In the genomic region with DNA sequence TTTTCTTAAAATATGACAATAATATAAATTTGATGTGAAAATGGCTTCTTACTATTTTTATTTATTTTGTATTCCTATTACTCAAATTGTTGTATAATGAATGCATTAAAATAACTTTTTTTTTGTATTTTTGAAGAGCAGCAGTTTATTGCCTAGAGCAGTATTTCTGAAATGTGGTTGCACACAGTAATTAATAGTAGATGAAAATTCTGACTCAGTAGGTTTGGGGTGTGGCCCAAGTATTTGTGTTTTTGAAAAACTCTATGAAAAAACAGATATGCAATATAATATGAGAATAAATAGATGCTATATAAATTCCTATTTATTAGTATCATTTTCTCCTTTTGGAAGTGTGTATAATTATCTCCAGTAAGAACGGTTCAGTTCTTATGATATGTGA, we compare ENCODE assay signal across 16 cellular contexts.
DNase-seq lines count a peak whose midpoint lies in the region; ATAC-seq, FAIRE-seq and TF ChIP-seq lines count a peak whose summit lies in the region.
"Had no signal": no experiment of that assay in that cellular context is flagged by ENCODE, and none has a peak within 500 bp of the region (broad histone marks: within the 10 kb centered on the region; RNA-seq: fewer than 3 reads in every experiment).

No MANE protein-coding gene starts in this region.

- H3K4me3 ChIP-seq in breast epithelium (no peak overlapping the region), body of pancreas (no peak overlapping the region)
- H3K4me3 ChIP-seq: BLaER1 treated with 17β-estradiol and CSF1 and Interleukin-3, amounts not matched to agents 10 nM and 100 nM had no signal

- peak; percentile 17 for FAIRE-seq in islet of Langerhans (lab: Jason Lieb, UNC)

- H3K9me3 Mint-ChIP-seq in MCF 10A (ENCODE audit: unreplicated experiment), result no peaks in the 10 kb centered on the region
- H3K9me3 Mint-ChIP-seq: HFFc6 had no signal

- no peaks in the 10 kb centered on the region for H3K36me3 Mint-ChIP-seq in MCF 10A (ENCODE audit: insufficient read depth, unreplicated experiment)
- H3K36me3 Mint-ChIP-seq: CD4-positive, CD25-positive, alpha-beta regulatory T cell had no signal

- H3K4me1 ChIP-seq in breast epithelium (no peaks in the 10 kb centered on the region), body of pancreas (no peaks in the 10 kb centered on the region)
- H3K4me1 ChIP-seq: BLaER1 treated with 17β-estradiol and CSF1 and Interleukin-3, amounts not matched to agents 10 nM and 100 nM had no signal

- H3K36me3 ChIP-seq in breast epithelium, result no peaks in the 10 kb centered on the region
- H3K36me3 ChIP-seq in body of pancreas (replicated peaks in 1 of 2; ENCODE audit: insufficient read depth in 1 of 2, low read depth in 2 of 2), result no peaks in the 10 kb centered on the region
- H3K36me3 ChIP-seq: BLaER1 treated with 17β-estradiol and CSF1 and Interleukin-3, amounts not matched to agents 10 nM and 100 nM had no signal

- no peaks in the 10 kb centered on the region for H3K27me3 ChIP-seq in breast epithelium
- H3K27me3 ChIP-seq in body of pancreas, result no peaks in the 10 kb centered on the region
- H3K27me3 ChIP-seq: BLaER1 treated with 17β-estradiol and CSF1 and Interleukin-3, amounts not matched to agents 10 nM and 100 nM had no signal

- peak overlapping the region; percentile 76 for H3K27ac Mint-ChIP-seq in MCF 10A (ENCODE audit: low read depth, unreplicated experiment)
- H3K27ac Mint-ChIP-seq: CD4-positive, CD25-positive, alpha-beta regulatory T cell; HFFc6 had no signal

- H3K27ac ChIP-seq in breast epithelium (no peak overlapping the region), body of pancreas (no peak overlapping the region)
- H3K27ac ChIP-seq: 22Rv1; BLaER1 treated with 17β-estradiol and CSF1 and Interleukin-3, amounts not matched to agents 10 nM and 100 nM; HL-60 had no signal

- CTCF ChIA-PET in MCF 10A (lab: Yijun Ruan, JAX), result interaction anchor here (0.8 kb wide), 1 partner anchor 139 kb away, joined by 3 read pairs; no protein-coding TSS in a partner anchor

- no TSS peak for BruUV-seq in MCF 10A (replicated peaks; lab: Mats Ljungman, UMichigan)

- no peak for TF ChIP-seq POLR2A in breast epithelium (IDR thresholded peaks at IDR 0.05)
- no peak for TF ChIP-seq POLR2A in body of pancreas (IDR thresholded peaks at IDR 0.05)

- no peaks in the 10 kb centered on the region for H3K27me3 Mint-ChIP-seq in MCF 10A (ENCODE audit: insufficient read depth, unreplicated experiment)
- H3K27me3 Mint-ChIP-seq: CD4-positive, CD25-positive, alpha-beta regulatory T cell had no signal

- WGBS in body of pancreas, 2 donors, result 67 to 82% methylated on average over 1 of the region's 1 CpG

- H3K9me3 ChIP-seq in breast epithelium (no peaks in the 10 kb centered on the region), body of pancreas (no peaks in the 10 kb centered on the region)
- H3K9me3 ChIP-seq: BLaER1 treated with 17β-estradiol and CSF1 and Interleukin-3, amounts not matched to agents 10 nM and 100 nM had no signal

- intact Hi-C loops in MCF 10A (cut with micrococcal nuclease) (no loop called here), breast epithelium (cut with DNase I; ENCODE audit: low total_unique reads) (no loop called here), body of pancreas (cut with DNase I) (no loop called here)

- no peak overlapping the region for H3K4me3 Mint-ChIP-seq in MCF 10A (ENCODE audit: unreplicated experiment)
- H3K4me3 Mint-ChIP-seq: CD4-positive, CD25-positive, alpha-beta regulatory T cell; HFFc6 had no signal

- POLR2A ChIA-PET in MCF 10A (lab: Yijun Ruan, JAX), result no interaction called here

- ATAC-seq in esophagus mucosa, result peak; percentile 56
- ATAC-seq in HG02973 (IDR thresholded peaks at IDR 0.05; ENCODE audit: unreplicated experiment), result no peak
- no peak for ATAC-seq in body of pancreas

- peaks cover 29% of the 10 kb centered on the region for H3K4me1 Mint-ChIP-seq in MCF 10A (ENCODE audit: insufficient read depth, unreplicated experiment)
- H3K4me1 Mint-ChIP-seq: CD4-positive, CD25-positive, alpha-beta regulatory T cell had no signal

- no peak for DNase-seq in MCF 10A (ENCODE audit: unreplicated experiment)
- no peak for DNase-seq in breast epithelium (ENCODE audit: low spot score in 2 of 2)
- DNase-seq in COLO668 (lab: John Stamatoyannopoulos, UW; ENCODE audit: unreplicated experiment), result no peak
- DNase-seq in AG08396 (ENCODE audit: low spot score), result no peak
- DNase-seq in body of pancreas, result no peak
- DNase-seq: Calu3; CD4-positive, CD25-positive, alpha-beta regulatory T cell; DMS 273 treated with DMSO at 0.1 percent for 48 hours; HCEC 1CT; HFFc6 had no signal

- no peak for TF ChIP-seq CTCF in MCF 10A (IDR thresholded peaks at IDR 0.05; ENCODE audit: unreplicated experiment)
- no peak for TF ChIP-seq CTCF in breast epithelium (IDR thresholded peaks at IDR 0.05)
- TF ChIP-seq CTCF in body of pancreas (IDR thresholded peaks at IDR 0.05), result no peak
